In the genomic region with DNA sequence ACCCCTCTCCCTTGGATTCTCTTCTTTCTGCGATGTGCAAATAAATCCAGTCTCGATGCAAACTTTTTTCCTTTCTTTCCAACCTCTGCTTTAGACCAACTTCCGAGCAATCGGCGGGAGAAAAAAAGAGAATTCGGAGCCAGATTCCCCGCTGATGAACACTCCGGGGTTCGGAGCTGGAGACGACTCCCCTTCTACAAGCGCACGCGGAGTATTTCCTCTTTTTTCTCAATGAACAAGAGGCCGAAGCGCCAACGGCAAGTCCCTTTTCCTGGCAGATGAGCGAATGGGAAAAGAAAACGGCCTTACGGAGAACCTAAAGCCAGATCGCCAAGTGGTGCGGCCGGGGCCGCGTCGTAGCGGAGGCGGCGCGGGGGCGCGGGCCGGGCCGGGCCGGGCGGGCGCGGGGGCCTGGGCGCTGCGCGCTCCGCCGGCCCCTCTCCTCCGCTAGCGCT, we compare ENCODE assay signal across 8 cellular contexts. TPM values are rescaled to one million over a fixed set of nuclear protein-coding genes. Genes with fewer than 3 reads are reported as not detected.
A peak's percentile ranks its signal among the peaks of the same experiment; 100 is the strongest.
DNase-seq lines count a peak whose midpoint lies in the region; ATAC-seq and TF ChIP-seq lines count a peak whose summit lies in the region.

No MANE protein-coding gene starts in this region.

- peak overlapping the region; percentile 99 for H3K27ac Mint-ChIP-seq in WTC11

- peaks cover 7% of the 10 kb centered on the region for H3K27me3 Mint-ChIP-seq in WTC11 (ENCODE audit: low read depth)

- POLR2A ChIA-PET in WTC11 (lab: Charles Lee): interaction anchor here (0.6 to 3.4 kb wide), 10 partner anchors 11 to 682 kb away, joined by 3 to 30 read pairs (median 6); no protein-coding TSS in a partner anchor

- peak; percentile 26 for DNase-seq in CMK (ENCODE audit: low read depth)
- peak; percentile 71 for DNase-seq in HT-29 (ENCODE audit: low spot score)
- no peak for DNase-seq in WTC11 (ENCODE audit: low spot score)
- no peak for DNase-seq in hepatocyte (ENCODE audit: low spot score)
- no peak for DNase-seq in iPS-NIHi7 (ENCODE audit: extremely low spot score)
- DNase-seq in AG08395 (ENCODE audit: low spot score): no peak

- H2AFZ ChIP-seq in hepatocyte: peak overlapping the region; percentile 50

- H3K27ac ChIP-seq in hepatocyte (peak overlapping the region; percentile 97), skeletal muscle tissue (ENCODE audit: low read depth, low read length) (peak overlapping the region; percentile 91)

- H3K9me3 ChIP-seq in hepatocyte (ENCODE audit: low read depth): no peaks in the 10 kb centered on the region
- no peaks in the 10 kb centered on the region for H3K9me3 ChIP-seq in skeletal muscle tissue (ENCODE audit: control insufficient read depth in 3 of 3, low read length in 3 of 3)

- peak overlapping the region; percentile 95 for H3K4me2 ChIP-seq in hepatocyte

- peaks cover 46% of the 10 kb centered on the region for H4K20me1 ChIP-seq in hepatocyte (ENCODE audit: insufficient read depth, poor library complexity, severe bottlenecking)

- H3K27me3 ChIP-seq in hepatocyte (no peaks in the 10 kb centered on the region), skeletal muscle tissue (ENCODE audit: control insufficient read depth in 3 of 3, insufficient read depth in 3 of 3, low read length in 3 of 3) (no peaks in the 10 kb centered on the region)

- under 1% methylated on average over 20 of the region's 44 CpGs for WGBS in hepatocyte (ENCODE audit: low lambda C conversion rate, missing lambda C conversion rate)

- H3K9ac ChIP-seq in skeletal muscle tissue (ENCODE audit: low read depth in 1 of 3, low read length in 3 of 3): peak overlapping the region; percentile 92 to 99 (median 97)

- H3K4me1 ChIP-seq in hepatocyte (ENCODE audit: insufficient read depth) (peaks cover 16% of the 10 kb centered on the region), skeletal muscle tissue (ENCODE audit: control insufficient read depth in 3 of 3, insufficient read depth in 3 of 3, low read length in 3 of 3) (peaks cover 16 to 30% (median 29%) of the 10 kb centered on the region in 3 donors)

- H3K79me2 ChIP-seq in hepatocyte: peaks cover 50% of the 10 kb centered on the region

- no peaks in the 10 kb centered on the region for H3K9me3 Mint-ChIP-seq in WTC11

- H3K4me3 ChIP-seq in hepatocyte: peak overlapping the region; percentile 98
- H3K4me3 ChIP-seq in skeletal muscle tissue (ENCODE audit: low read length in 3 of 3): peak overlapping the region; percentile 93 to 97 (median 96)

- peaks cover 25% of the 10 kb centered on the region for H3K36me3 Mint-ChIP-seq in WTC11

- H3K4me3 Mint-ChIP-seq in WTC11: no peak overlapping the region

- TF ChIP-seq CTCF in WTC11 (IDR thresholded peaks at IDR 0.05) (no peak), hepatocyte (IDR thresholded peaks at IDR 0.05; ENCODE audit: poor library complexity) (no peak)

- ATAC-seq in GM19395 (IDR thresholded peaks at IDR 0.05; ENCODE audit: unreplicated experiment) (peak; percentile 31), WTC11 (no peak)

- H3K9me2 ChIP-seq in hepatocyte (replicated peaks; ENCODE audit: insufficient read depth): no peaks in the 10 kb centered on the region

- CTCF ChIA-PET in WTC11 (lab: Charles Lee): interaction anchor here (0.7 to 1.9 kb wide), 9 partner anchors 15 to 661 kb away, joined by 3 to 14 read pairs (median 4); no protein-coding TSS in a partner anchor

- H3K36me3 ChIP-seq in hepatocyte (replicated peaks; ENCODE audit: insufficient read depth, low read depth) (no peaks in the 10 kb centered on the region), skeletal muscle tissue (ENCODE audit: control insufficient read depth in 3 of 3, insufficient read depth in 3 of 3, low read length in 3 of 3) (peaks cover 7 to 14% (median 8%) of the 10 kb centered on the region in 3 donors)

- peaks cover 50% of the 10 kb centered on the region for H3K4me1 Mint-ChIP-seq in WTC11

TF ChIP-seq in WTC11, 78 proteins besides CTCF, POLR2A, EP300 and RAD21:
- TF ChIP-seq CBFB (CRISPR knock-in tag; IDR thresholded peaks at IDR 0.05; ENCODE audit: low read depth) (no peak), ETV6 (CRISPR knock-in tag; IDR thresholded peaks at IDR 0.05) (no peak), ZNF317 (CRISPR knock-in tag; IDR thresholded peaks at IDR 0.05; ENCODE audit: borderline replicate concordance, low read depth) (no peak), RELA (CRISPR knock-in tag; IDR thresholded peaks at IDR 0.05; ENCODE audit: borderline replicate concordance) (no peak), GTF2I (CRISPR knock-in tag; conservative IDR thresholded peaks at IDR 0.05) (no peak), NR1H2 (CRISPR knock-in tag; IDR thresholded peaks at IDR 0.05) (no peak), TEAD4 (CRISPR knock-in tag; IDR thresholded peaks at IDR 0.05) (no peak), NFE2L1 (CRISPR knock-in tag; IDR thresholded peaks at IDR 0.05) (no peak), TEAD1 (CRISPR knock-in tag; IDR thresholded peaks at IDR 0.05) (no peak), FOXJ3 (CRISPR knock-in tag; IDR thresholded peaks at IDR 0.05; ENCODE audit: borderline replicate concordance) (no peak)
- TF ChIP-seq, protein P1, sequence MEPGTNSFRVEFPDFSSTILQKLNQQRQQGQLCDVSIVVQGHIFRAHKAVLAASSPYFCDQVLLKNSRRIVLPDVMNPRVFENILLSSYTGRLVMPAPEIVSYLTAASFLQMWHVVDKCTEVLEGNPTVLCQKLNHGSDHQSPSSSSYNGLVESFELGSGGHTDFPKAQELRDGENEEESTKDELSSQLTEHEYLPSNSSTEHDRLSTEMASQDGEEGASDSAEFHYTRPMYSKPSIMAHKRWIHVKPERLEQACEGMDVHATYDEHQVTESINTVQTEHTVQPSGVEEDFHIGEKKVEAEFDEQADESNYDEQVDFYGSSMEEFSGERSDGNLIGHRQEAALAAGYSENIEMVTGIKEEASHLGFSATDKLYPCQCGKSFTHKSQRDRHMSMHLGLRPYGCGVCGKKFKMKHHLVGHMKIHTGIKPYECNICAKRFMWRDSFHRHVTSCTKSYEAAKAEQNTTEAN (CRISPR knock-in tag; IDR thresholded peaks at IDR 0.05): no peak
- TF ChIP-seq, protein P2, sequence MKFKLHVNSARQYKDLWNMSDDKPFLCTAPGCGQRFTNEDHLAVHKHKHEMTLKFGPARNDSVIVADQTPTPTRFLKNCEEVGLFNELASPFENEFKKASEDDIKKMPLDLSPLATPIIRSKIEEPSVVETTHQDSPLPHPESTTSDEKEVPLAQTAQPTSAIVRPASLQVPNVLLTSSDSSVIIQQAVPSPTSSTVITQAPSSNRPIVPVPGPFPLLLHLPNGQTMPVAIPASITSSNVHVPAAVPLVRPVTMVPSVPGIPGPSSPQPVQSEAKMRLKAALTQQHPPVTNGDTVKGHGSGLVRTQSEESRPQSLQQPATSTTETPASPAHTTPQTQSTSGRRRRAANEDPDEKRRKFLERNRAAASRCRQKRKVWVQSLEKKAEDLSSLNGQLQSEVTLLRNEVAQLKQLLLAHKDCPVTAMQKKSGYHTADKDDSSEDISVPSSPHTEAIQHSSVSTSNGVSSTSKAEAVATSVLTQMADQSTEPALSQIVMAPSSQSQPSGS (CRISPR knock-in tag; IDR thresholded peaks at IDR 0.05; ENCODE audit: borderline replicate concordance, low read depth): no peak

RNA-seq across cellular contexts. Expression of a gene that starts 0.3 kb away (rescaled TPM):
- total RNA-seq in HT-29 (2014; rRNA removed; shearing (Covaris generic)): 12.0 and 15.0 TPM in 2 replicates
- total RNA-seq in WTC11 (2021) (44.3 to 63.2 TPM (median 47.4 TPM) in 3 replicates), hepatocyte (45.4 and 48.2 TPM in 2 replicates), skeletal muscle tissue (52.2 TPM)
- polyA plus RNA-seq in hepatocyte: 69.4 and 74.6 TPM in 2 replicates

Comparison
In these comparisons a context has a peak if more than half of its experiments do, and no peak if none do; other contexts are left out.
1. DNase-seq: peak in CMK (single experiment) and HT-29 (single experiment); none in WTC11 (single experiment), hepatocyte (single experiment), iPS-NIHi7 (single experiment) and AG08395 (single experiment).